17 cellular contexts compared by ENCODE assay signal in the genomic region with DNA sequence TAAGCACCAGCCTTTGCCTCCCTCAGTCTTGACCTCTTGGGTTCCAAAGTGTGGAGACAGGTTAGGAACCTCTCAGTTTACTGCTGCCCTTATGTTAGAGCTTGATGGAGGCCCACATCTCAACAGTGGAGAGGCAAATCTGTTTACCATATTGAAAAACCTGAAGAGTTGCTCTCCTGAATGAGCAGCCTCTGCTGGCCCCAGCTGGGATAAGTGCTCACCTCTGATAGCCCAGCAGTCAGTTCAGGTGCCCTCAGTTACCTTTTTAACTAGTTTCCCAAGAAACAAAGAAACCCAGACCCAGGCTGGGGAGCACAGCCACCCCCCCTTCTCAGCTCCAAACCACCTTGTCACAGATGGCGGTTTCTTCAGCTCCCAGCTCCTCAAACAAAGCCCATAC. TPM values are rescaled to one million over a fixed set of nuclear protein-coding genes. Genes with fewer than 3 reads are reported as not detected.
DNase-seq lines count a peak whose midpoint lies in the region; ATAC-seq and TF ChIP-seq lines count a peak whose summit lies in the region.
"Had no signal": no experiment of that assay in that cellular context is flagged by ENCODE, and none has a peak within 500 bp of the region (broad histone marks: within the 10 kb centered on the region; RNA-seq: fewer than 3 reads in every experiment).

No MANE protein-coding gene starts in this region.

- CTCF ChIA-PET in OCI-LY7 (lab: Charles Lee; ENCODE audit: unreplicated experiment), result interaction anchor here (1.1 kb wide), 1 partner anchor 55 kb away, joined by 4 read pairs; no protein-coding TSS in a partner anchor

- H2AFZ ChIP-seq in neural cell (ENCODE audit: low read depth, low read length), result peak overlapping the region; percentile 10
- no peak overlapping the region for H2AFZ ChIP-seq in OCI-LY7 (ENCODE audit: low read length)

- BruUV-seq in OCI-LY7 (replicated peaks; lab: Mats Ljungman, UMichigan), result no TSS peak

- no peaks in the 10 kb centered on the region for H3F3A ChIP-seq in neural cell (ENCODE audit: insufficient read depth, low read length, poor library complexity, severe bottlenecking)

- POLR2A ChIA-PET in OCI-LY7 (lab: Charles Lee), result interaction anchor here (1.0 to 1.2 kb wide), 4 partner anchors 9 to 23 kb away, joined by 3 to 5 read pairs (median 4); no protein-coding TSS in a partner anchor

- peaks cover 3% of the 10 kb centered on the region for H3K27me3 ChIP-seq in neural cell (ENCODE audit: insufficient read depth, low read depth, low read length)
- H3K27me3 ChIP-seq: BE2C, testis had no signal

- TF ChIP-seq RAD21 in neural cell (conservative IDR thresholded peaks at IDR 0.05), result no peak

- TF ChIP-seq EP300 in neural cell (conservative IDR thresholded peaks at IDR 0.05; ENCODE audit: poor library complexity, severe bottlenecking), result no peak

- H3K27ac ChIP-seq in neural cell (ENCODE audit: low read length), result no peak overlapping the region
- no peak overlapping the region for H3K27ac ChIP-seq in OCI-LY7 (ENCODE audit: low read depth, low read length, poor library complexity, severe bottlenecking)
- H3K27ac ChIP-seq: psoas muscle, testis had no signal

- no peaks in the 10 kb centered on the region for H3K9me2 ChIP-seq in neural cell (ENCODE audit: insufficient read depth, low read length)
- no peaks in the 10 kb centered on the region for H3K9me2 ChIP-seq in OCI-LY7 (ENCODE audit: insufficient read depth, low read length)

- peak; percentile 17 for DNase-seq in NCI-H345 (lab: John Stamatoyannopoulos, UW)
- DNase-seq in NCI-H345 treated with DMSO at 0.1 percent for 48 hours (lab: John Stamatoyannopoulos, UW; ENCODE audit: unreplicated experiment), result no peak
- peak; percentile 14 for DNase-seq in cerebellar cortex (ENCODE audit: low spot score)
- no peak for DNase-seq in OCI-LY7 (ENCODE audit: low spot score)
- DNase-seq in SIG-M5 (lab: John Stamatoyannopoulos, UW), result no peak
- no peak for DNase-seq in ureter (ENCODE audit: low spot score)
- DNase-seq: activated gamma-delta T cell, KG1, natural killer cell had no signal

- H3K9me3 ChIP-seq in neural cell (ENCODE audit: low read length) (no peaks in the 10 kb centered on the region), OCI-LY7 (ENCODE audit: low read length) (peaks cover 18% of the 10 kb centered on the region; the same call in 1 of the 2 replicates)
- H3K9me3 ChIP-seq: BE2C, psoas muscle, testis had no signal

- no peak for ATAC-seq in GM18870 (IDR thresholded peaks at IDR 0.05; ENCODE audit: unreplicated experiment)
- ATAC-seq: activated CD4-positive, CD25-positive, alpha-beta regulatory T cell treated with anti-CD3 and anti-CD28 coated beads, Interleukin-2, amount 50 U/mL, for 24 hours; activated CD8-positive, alpha-beta T cell treated with anti-CD3 and anti-CD28 coated beads for 36 hours; natural killer cell had no signal

- H3K4me1 ChIP-seq in OCI-LY7 (ENCODE audit: insufficient read depth, low read length, poor library complexity, severe bottlenecking), result no peaks in the 10 kb centered on the region

- H4K20me1 ChIP-seq in neural cell (ENCODE audit: insufficient read depth) (no peaks in the 10 kb centered on the region), OCI-LY7 (ENCODE audit: insufficient read depth, low read length) (peaks cover 5% of the 10 kb centered on the region; the same call in 1 of the 2 replicates)

- intact Hi-C loops in OCI-LY7 (cut with micrococcal nuclease; ENCODE audit: unreplicated experiment), result no loop called here

- H3K79me2 ChIP-seq in neural cell (replicated peaks; ENCODE audit: insufficient read depth, low read length) (no peaks in the 10 kb centered on the region), OCI-LY7 (ENCODE audit: insufficient read depth, low read depth, low read length) (no peaks in the 10 kb centered on the region)

- H3K4me2 ChIP-seq in neural cell (ENCODE audit: low read length) (no peak overlapping the region), OCI-LY7 (ENCODE audit: low read length) (no peak overlapping the region)

- H3K36me3 ChIP-seq in neural cell (ENCODE audit: insufficient read depth, low read length) (no peaks in the 10 kb centered on the region), OCI-LY7 (ENCODE audit: insufficient read depth, low read length) (peaks cover 81% of the 10 kb centered on the region)
- H3K36me3 ChIP-seq: BE2C had no signal

- TF ChIP-seq CTCF in neural cell (IDR thresholded peaks at IDR 0.05; ENCODE audit: poor library complexity, severe bottlenecking) (no peak), OCI-LY7 (conservative IDR thresholded peaks at IDR 0.05; ENCODE audit: low read length) (no peak)

- H3K9ac ChIP-seq in neural cell (ENCODE audit: low read length), result no peak overlapping the region

- no peak overlapping the region for H3K4me3 ChIP-seq in neural cell (ENCODE audit: low read length)
- H3K4me3 ChIP-seq in OCI-LY7 (ENCODE audit: low read depth, low read length, poor library complexity, severe bottlenecking), result no peak overlapping the region
- H3K4me3 ChIP-seq: psoas muscle, skin epidermis, testis had no signal

TF ChIP-seq in neural cell, 6 proteins besides CTCF, POLR2A, EP300 and RAD21:
- TF ChIP-seq POLR2AphosphoS5 (IDR thresholded peaks at IDR 0.05) (no peak), EZH2 (IDR thresholded peaks at IDR 0.05; ENCODE audit: borderline replicate concordance, insufficient read depth, low read length, poor library complexity, severe bottlenecking) (no peak), SMC3 (conservative IDR thresholded peaks at IDR 0.05; ENCODE audit: poor library complexity) (no peak), TAF1 (IDR thresholded peaks at IDR 0.05; ENCODE audit: low read depth) (no peak), MXI1 (conservative IDR thresholded peaks at IDR 0.05; ENCODE audit: poor library complexity, severe bottlenecking) (no peak)
- TF ChIP-seq, protein P1, sequence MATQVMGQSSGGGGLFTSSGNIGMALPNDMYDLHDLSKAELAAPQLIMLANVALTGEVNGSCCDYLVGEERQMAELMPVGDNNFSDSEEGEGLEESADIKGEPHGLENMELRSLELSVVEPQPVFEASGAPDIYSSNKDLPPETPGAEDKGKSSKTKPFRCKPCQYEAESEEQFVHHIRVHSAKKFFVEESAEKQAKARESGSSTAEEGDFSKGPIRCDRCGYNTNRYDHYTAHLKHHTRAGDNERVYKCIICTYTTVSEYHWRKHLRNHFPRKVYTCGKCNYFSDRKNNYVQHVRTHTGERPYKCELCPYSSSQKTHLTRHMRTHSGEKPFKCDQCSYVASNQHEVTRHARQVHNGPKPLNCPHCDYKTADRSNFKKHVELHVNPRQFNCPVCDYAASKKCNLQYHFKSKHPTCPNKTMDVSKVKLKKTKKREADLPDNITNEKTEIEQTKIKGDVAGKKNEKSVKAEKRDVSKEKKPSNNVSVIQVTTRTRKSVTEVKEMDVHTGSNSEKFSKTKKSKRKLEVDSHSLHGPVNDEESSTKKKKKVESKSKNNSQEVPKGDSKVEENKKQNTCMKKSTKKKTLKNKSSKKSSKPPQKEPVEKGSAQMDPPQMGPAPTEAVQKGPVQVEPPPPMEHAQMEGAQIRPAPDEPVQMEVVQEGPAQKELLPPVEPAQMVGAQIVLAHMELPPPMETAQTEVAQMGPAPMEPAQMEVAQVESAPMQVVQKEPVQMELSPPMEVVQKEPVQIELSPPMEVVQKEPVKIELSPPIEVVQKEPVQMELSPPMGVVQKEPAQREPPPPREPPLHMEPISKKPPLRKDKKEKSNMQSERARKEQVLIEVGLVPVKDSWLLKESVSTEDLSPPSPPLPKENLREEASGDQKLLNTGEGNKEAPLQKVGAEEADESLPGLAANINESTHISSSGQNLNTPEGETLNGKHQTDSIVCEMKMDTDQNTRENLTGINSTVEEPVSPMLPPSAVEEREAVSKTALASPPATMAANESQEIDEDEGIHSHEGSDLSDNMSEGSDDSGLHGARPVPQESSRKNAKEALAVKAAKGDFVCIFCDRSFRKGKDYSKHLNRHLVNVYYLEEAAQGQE (IDR thresholded peaks at IDR 0.05; ENCODE audit: borderline replicate concordance), result no peak
TF ChIP-seq in neural cell: peak in this region for 0.

RNA-seq across cellular contexts. Expression of a gene that starts 57.1 kb away (rescaled TPM):
- polyA plus RNA-seq in neural cell, result 1.2 TPM in 1 of 2 replicates, not detected in the other
- polyA minus RNA-seq in neural cell, result 1.2 and 2.2 TPM in 2 replicates
- 102 and 129 TPM in 2 replicates for total RNA-seq in OCI-LY7 (2014; rRNA removed; shearing (Covaris generic))
- 182 and 196 TPM in 2 replicates for total RNA-seq in OCI-LY7 (2022)
- 415 TPM for total RNA-seq in ureter

Comparison
In these comparisons a context has a peak if more than half of its experiments do, and no peak if none do; other contexts are left out.
1. DNase-seq: peak in NCI-H345 (single experiment) and cerebellar cortex (single experiment); none in NCI-H345 treated with DMSO at 0.1 percent for 48 hours (single experiment), OCI-LY7 (single experiment), SIG-M5 (single experiment) and ureter (single experiment).